Comparison of ENCODE assay signal across 9 cellular contexts in genomic region chr13:33721719-33722118, GRCh38.
A peak's percentile ranks its signal among the peaks of the same experiment; 100 is the strongest.
DNase-seq lines count a peak whose midpoint lies in the region; ATAC-seq and TF ChIP-seq lines count a peak whose summit lies in the region.
"Had no signal": no experiment of that assay in that cellular context is flagged by ENCODE, and none has a peak within 500 bp of the region (broad histone marks: within the 10 kb centered on the region; RNA-seq: fewer than 3 reads in every experiment).

No MANE protein-coding gene starts in this region.

- no peak overlapping the region for H3K4me3 ChIP-seq in OCI-LY1 (ENCODE audit: low read depth, low read length, poor library complexity, severe bottlenecking)
- no peak overlapping the region for H3K4me3 ChIP-seq in mammary epithelial cell (replicated peaks in 1 of 3; ENCODE audit: insufficient read depth in 1 of 3, low read depth in 2 of 3, low read length in 3 of 3)
- H3K4me3 ChIP-seq in hepatocyte: no peak overlapping the region
- no peak overlapping the region for H3K4me3 ChIP-seq in tibial artery

- ATAC-seq in GM21447 (IDR thresholded peaks at IDR 0.05; ENCODE audit: unreplicated experiment): no peak

- H3K27ac ChIP-seq in OCI-LY1 (ENCODE audit: low read depth, low read length, poor library complexity, severe bottlenecking) (peak overlapping the region; percentile 54), mammary epithelial cell (ENCODE audit: insufficient read depth, low read depth, low read length) (no peak overlapping the region), hepatocyte (peak overlapping the region; percentile 28), tibial artery (peak overlapping the region; percentile 47 to 62)

- H3K9me2 ChIP-seq in OCI-LY1 (ENCODE audit: low read depth, low read length) (no peaks in the 10 kb centered on the region), hepatocyte (replicated peaks; ENCODE audit: insufficient read depth) (no peaks in the 10 kb centered on the region)

- in situ Hi-C loops in mammary epithelial cell (cut with MboI; ENCODE audit: low sequenced_read_pairs in 2 of 2): loop anchor here in 1 of 2 donors (5.0 to 25.0 kb wide), 2 partner anchors 179 to 484 kb away; no protein-coding TSS in a partner anchor

- intact Hi-C loops in mammary epithelial cell (cut with micrococcal nuclease): loop anchor here (2.0 to 10.0 kb wide), 4 partner anchors 89 to 1433 kb away; partner anchors contain the start of gene STARD13
- intact Hi-C loops in tibial artery (cut with DNase I; ENCODE audit: low total_unique reads): loop anchor here (10.0 kb wide), 2 partner anchors 177 to 1137 kb away; partner anchors contain the start of gene PDS5B

- H2AFZ ChIP-seq in OCI-LY1 (ENCODE audit: low read length) (no peak overlapping the region), mammary epithelial cell (ENCODE audit: low read depth, low read length) (peak overlapping the region; percentile 82), hepatocyte (no peak overlapping the region)

- H3K9me3 ChIP-seq in OCI-LY1 (ENCODE audit: low read length): no peaks in the 10 kb centered on the region
- H3K9me3 ChIP-seq in mammary epithelial cell (replicated peaks; ENCODE audit: insufficient read depth, low read length): no peaks in the 10 kb centered on the region
- no peaks in the 10 kb centered on the region for H3K9me3 ChIP-seq in hepatocyte (ENCODE audit: low read depth)
- H3K9me3 ChIP-seq in tibial artery: no peaks in the 10 kb centered on the region

- BruUV-seq in mammary epithelial cell (replicated peaks; lab: Mats Ljungman, UMichigan): no TSS peak

- TF ChIP-seq CTCF in OCI-LY1 (IDR thresholded peaks at IDR 0.05; ENCODE audit: low read length) (no peak), mammary epithelial cell (conservative IDR thresholded peaks at IDR 0.05 in 1 of 2, IDR thresholded peaks at IDR 0.05 in 1 of 2; ENCODE audit: extremely low read depth in 1 of 2, insufficient read depth in 1 of 2, low read depth in 1 of 2, low read length in 2 of 2) (no peak), hepatocyte (IDR thresholded peaks at IDR 0.05; ENCODE audit: poor library complexity) (no peak), tibial artery (IDR thresholded peaks at IDR 0.05) (no peak)

- CTCF ChIA-PET in mammary epithelial cell (lab: Charles Lee; ENCODE audit: low non-redundant PET): no interaction called here

- H3F3A ChIP-seq in OCI-LY1 (ENCODE audit: insufficient read depth, low read length): no peaks in the 10 kb centered on the region

- H3K79me2 ChIP-seq in OCI-LY1 (ENCODE audit: insufficient read depth, low read length) (no peaks in the 10 kb centered on the region), mammary epithelial cell (ENCODE audit: insufficient read depth, low read length) (no peaks in the 10 kb centered on the region), hepatocyte (no peaks in the 10 kb centered on the region)

- H3K27me3 ChIP-seq in OCI-LY1 (ENCODE audit: insufficient read depth, low read length) (no peaks in the 10 kb centered on the region), mammary epithelial cell (ENCODE audit: insufficient read depth, low read length) (no peaks in the 10 kb centered on the region), hepatocyte (no peaks in the 10 kb centered on the region), tibial artery (no peaks in the 10 kb centered on the region)

- DNase-seq in mammary epithelial cell: peak; percentile 47
- no peak for DNase-seq in hepatocyte (ENCODE audit: low spot score)
- DNase-seq in tibial artery: no peak
- no peak for DNase-seq in NCI-H2029 (lab: John Stamatoyannopoulos, UW)
- DNase-seq in activated gamma-delta T cell (lab: John Stamatoyannopoulos, UW): no peak
- DNase-seq: effector CD4-positive, alpha-beta T cell; stimulated activated CD4-positive, alpha-beta T cell treated with anti-CD3 and anti-CD28 coated beads, Interleukin-4, amount 100 ng/mL, for 1 hour had no signal

- H3K36me3 ChIP-seq in OCI-LY1 (ENCODE audit: insufficient read depth, low read length): no peaks in the 10 kb centered on the region
- no peaks in the 10 kb centered on the region for H3K36me3 ChIP-seq in mammary epithelial cell (ENCODE audit: insufficient read depth, low read length)
- H3K36me3 ChIP-seq in hepatocyte (replicated peaks; ENCODE audit: insufficient read depth, low read depth): no peaks in the 10 kb centered on the region
- no peaks in the 10 kb centered on the region for H3K36me3 ChIP-seq in tibial artery

- WGBS in mammary epithelial cell (ENCODE audit: low coverage, missing lambda C conversion rate): 0% methylated on average over 1 of the region's 1 CpG
- 4% methylated on average over 1 of the region's 1 CpG for WGBS in hepatocyte (ENCODE audit: low lambda C conversion rate, missing lambda C conversion rate)

- H3K4me1 ChIP-seq in OCI-LY1 (ENCODE audit: insufficient read depth, low read length, severe bottlenecking): peaks cover 46% of the 10 kb centered on the region
- H3K4me1 ChIP-seq in mammary epithelial cell (ENCODE audit: insufficient read depth, low read length): no peaks in the 10 kb centered on the region
- H3K4me1 ChIP-seq in hepatocyte (ENCODE audit: insufficient read depth): no peaks in the 10 kb centered on the region
- H3K4me1 ChIP-seq in tibial artery: peaks cover 0 to 25% (median 11%) of the 10 kb centered on the region in 4 donors

- no peak overlapping the region for H3K4me2 ChIP-seq in OCI-LY1 (ENCODE audit: low read length)
- H3K4me2 ChIP-seq in mammary epithelial cell (ENCODE audit: insufficient read depth, low read depth, low read length): no peak overlapping the region
- no peak overlapping the region for H3K4me2 ChIP-seq in hepatocyte

- H3K9ac ChIP-seq in OCI-LY1 (ENCODE audit: low read length) (no peak overlapping the region), mammary epithelial cell (ENCODE audit: insufficient read depth, low read length) (no peak overlapping the region)

- dilution Hi-C loops in mammary epithelial cell (cut with HindIII; ENCODE audit: low sequenced_read_pairs): no loop called here

- H4K20me1 ChIP-seq in OCI-LY1 (ENCODE audit: insufficient read depth, low read length): no peaks in the 10 kb centered on the region
- H4K20me1 ChIP-seq in mammary epithelial cell (ENCODE audit: insufficient read depth, low read length): no peaks in the 10 kb centered on the region
- no peaks in the 10 kb centered on the region for H4K20me1 ChIP-seq in hepatocyte (ENCODE audit: insufficient read depth, poor library complexity, severe bottlenecking)
